In genomic region chr12:5956987-5957386, GRCh38 we compare ENCODE assay signal across 24 cellular contexts.
"Had no signal": no experiment of that assay in that cellular context is flagged by ENCODE, and none has a peak within 500 bp of the region (broad histone marks: within the 10 kb centered on the region; RNA-seq: fewer than 3 reads in every experiment).

No MANE protein-coding gene starts in this region.

- H3K36me3 ChIP-seq: colonic mucosa, gastrocnemius medialis, lower lobe of right lung had no signal

- H3K4me1 ChIP-seq: colonic mucosa, esophagus squamous epithelium, gastrocnemius medialis, heart right ventricle, left lung, lower lobe of right lung had no signal

- DNase-seq: colonic mucosa; cortex of kidney; effector CD8-positive, alpha-beta T cell; effector memory CD8-positive, alpha-beta T cell; endodermal cell; esophagus squamous epithelium; foreskin fibroblast; foreskin melanocyte; gastrocnemius medialis; glutamatergic neuron; head of caudate nucleus; heart right ventricle; hippocampal formation; left cardiac atrium; left lung; left ventricle myocardium superior; lower lobe of right lung; mesenchymal stem cell; mucosa of descending colon; naive B cell had no signal

- H3K27ac ChIP-seq: colonic mucosa, esophagus squamous epithelium, gastrocnemius medialis, heart right ventricle, left lung, lower lobe of right lung had no signal

- H3K27me3 ChIP-seq: colonic mucosa, gastrocnemius medialis, left lung had no signal

- FAIRE-seq: islet of Langerhans, keratinocyte had no signal

- H3K4me3 ChIP-seq: colonic mucosa, esophagus squamous epithelium, gastrocnemius medialis, heart right ventricle, left lung, lower lobe of right lung, mucosa of descending colon had no signal

- H3K36me3 Mint-ChIP-seq: mesothelial cell of epicardium had no signal

- ATAC-seq: effector memory CD8-positive, alpha-beta T cell; gastrocnemius medialis; heart right ventricle; left cardiac atrium; left lung; left ventricle myocardium superior; lower lobe of right lung; mucosa of descending colon had no signal

- H3K9me3 ChIP-seq: colonic mucosa, esophagus squamous epithelium, gastrocnemius medialis, heart right ventricle, left lung, lower lobe of right lung, mucosa of descending colon had no signal

- H3K27ac Mint-ChIP-seq: dendritic cell treated with granulocyte-macrophage colony-stimulating factor and Interleukin-4, amounts not matched to agents 40 ng/mL and 50 ng/mL, for 4 days; effector memory CD8-positive, alpha-beta T cell; endodermal cell; mesothelial cell of epicardium; naive B cell had no signal

- H3K4me1 Mint-ChIP-seq: endodermal cell, mesothelial cell of epicardium, naive B cell had no signal

- H3K4me3 Mint-ChIP-seq: dendritic cell treated with granulocyte-macrophage colony-stimulating factor and Interleukin-4, amounts not matched to agents 40 ng/mL and 50 ng/mL, for 4 days; effector memory CD8-positive, alpha-beta T cell; endodermal cell; mesothelial cell of epicardium; naive B cell had no signal
